Comparison of ENCODE assay signal across 32 cellular contexts in genomic region chr2:217971166-217971565, GRCh38. TPM values are rescaled to one million over a fixed set of nuclear protein-coding genes. Genes with fewer than 3 reads are reported as not detected.
"Had no signal": no experiment of that assay in that cellular context is flagged by ENCODE, and none has a peak within 500 bp of the region (broad histone marks: within the 10 kb centered on the region; RNA-seq: fewer than 3 reads in every experiment).

No MANE protein-coding gene starts in this region.

- H3K4me3 ChIP-seq: adrenal gland, body of pancreas, breast epithelium, MG63, PC-9 had no signal

- H3K27ac ChIP-seq: body of pancreas, PC-9, RWPE1, VCaP had no signal

- H3K36me3 ChIP-seq: breast epithelium had no signal

- H3K27me3 ChIP-seq: adrenal gland, body of pancreas, breast epithelium, MG63 had no signal

- H3K9me3 ChIP-seq: adrenal gland, body of pancreas, breast epithelium, MG63 had no signal

- DNase-seq: activated B cell treated with CpG ODN at 0.5 μM for 24 hours; activated CD4-positive, alpha-beta memory T cell treated with anti-CD3 and anti-CD28 coated beads for 36 hours; activated CD4-positive, alpha-beta T cell treated with anti-CD3 and anti-CD28 coated beads for 4 hours; activated CD4-positive, alpha-beta T cell treated with anti-CD3 and anti-CD28 coated beads, Interleukin-2, amount 50 U/mL, for 1 hour; activated CD4-positive, CD25-positive, alpha-beta regulatory T cell treated with anti-CD3 and anti-CD28 coated beads, Interleukin-2, amount 50 U/mL, for 72 hours; activated CD8-positive, alpha-beta memory T cell treated with anti-CD3 and anti-CD28 coated beads, Interleukin-2, amount 50 U/mL, for 4 hours; activated gamma-delta T cell treated with Interleukin-2 at 50 U/mL for 16 hours; activated naive CD4-positive, alpha-beta T cell treated with anti-CD3 and anti-CD28 coated beads for 36 hours; activated T-cell treated with anti-CD3 and anti-CD28 coated beads for 4 hours; activated T-cell treated with anti-CD3 and anti-CD28 coated beads, Interleukin-2, amount 50 U/mL, for 4 hours; adrenal gland; body of pancreas; Karpas-422; KBM-7; MG63; NCI-H1048; NCI-H1105 treated with DMSO at 0.1 percent for 48 hours; NCI-H1436; NCI-H1694; NCI-H1930; NCI-H2081 treated with DMSO at 0.1 percent for 48 hours; NCI-H345; NCI-H524 treated with DMSO at 0.1 percent for 48 hours; PC-9; SIG-M5; T-helper 1 cell; T-helper 2 cell; T-helper 9 cell had no signal

RNA-seq across cellular contexts. Expression of gene TNS1, which starts 31.6 kb away (rescaled TPM):
- total RNA-seq: NCI-H460 had no signal
